In genomic region chr10:101840102-101840684, GRCh38 we compare ENCODE assay signal across 8 cellular contexts. TPM values are rescaled to one million over a fixed set of nuclear protein-coding genes. Genes with fewer than 3 reads are reported as not detected.
DNase-seq lines count a peak whose midpoint lies in the region; ATAC-seq and TF ChIP-seq lines count a peak whose summit lies in the region.

No MANE protein-coding gene starts in this region.

- H3K36me3 ChIP-seq in OCI-LY1 (ENCODE audit: insufficient read depth, low read length) (no peaks in the 10 kb centered on the region), neutrophil (no peaks in the 10 kb centered on the region)

- H3K36me3 Mint-ChIP-seq in effector memory CD8-positive, alpha-beta T cell (ENCODE audit: insufficient read depth), result peaks cover 20% of the 10 kb centered on the region

- peak; percentile 16 for ATAC-seq in effector memory CD8-positive, alpha-beta T cell (replicated peaks)

- peak overlapping the region; percentile 87 to 95 for H3K27ac Mint-ChIP-seq in effector memory CD8-positive, alpha-beta T cell

- no peaks in the 10 kb centered on the region for H3K27me3 Mint-ChIP-seq in effector memory CD8-positive, alpha-beta T cell

- no peaks in the 10 kb centered on the region for H3K9me3 ChIP-seq in OCI-LY1 (ENCODE audit: low read length)
- no peaks in the 10 kb centered on the region for H3K9me3 ChIP-seq in neutrophil

- H3K9ac ChIP-seq in OCI-LY1 (ENCODE audit: low read length), result peak overlapping the region; percentile 31; the same call in 1 of the 2 replicates

- H3K9me3 Mint-ChIP-seq in effector memory CD8-positive, alpha-beta T cell, result no peaks in the 10 kb centered on the region

- TF ChIP-seq CTCF in OCI-LY1 (IDR thresholded peaks at IDR 0.05; ENCODE audit: low read length) (no peak), neutrophil (IDR thresholded peaks at IDR 0.05) (peak; percentile 12)

- intact Hi-C loops in posterior vena cava (cut with DNase I), result loop anchor here (5.0 to 10.0 kb wide), 3 partner anchors 165 to 525 kb away; no protein-coding TSS in a partner anchor

- DNase-seq in NCI-H1105 treated with DMSO at 0.1 percent for 48 hours (lab: John Stamatoyannopoulos, UW), result peak; percentile 23
- DNase-seq in NCI-H1105 (lab: John Stamatoyannopoulos, UW), result no peak
- peak in 1 of 3 experiments; percentile 21 for DNase-seq in effector memory CD8-positive, alpha-beta T cell
- DNase-seq in posterior vena cava (ENCODE audit: low spot score), result no peak
- no peak for DNase-seq in cerebellar cortex (ENCODE audit: low spot score)
- no peak for DNase-seq in OCI-M1 (lab: John Stamatoyannopoulos, UW)

- no peaks in the 10 kb centered on the region for H3F3A ChIP-seq in OCI-LY1 (ENCODE audit: insufficient read depth, low read length)

- H3K4me1 ChIP-seq in OCI-LY1 (ENCODE audit: insufficient read depth, low read length, severe bottlenecking), result peaks cover 25% of the 10 kb centered on the region
- H3K4me1 ChIP-seq in neutrophil (ENCODE audit: control insufficient read depth in 1 of 2, insufficient read depth in 1 of 2, low read depth in 1 of 2, low read length in 1 of 2), result peaks cover 49 to 50% of the 10 kb centered on the region in 2 experiments

- no peak overlapping the region for H3K27ac ChIP-seq in OCI-LY1 (ENCODE audit: low read depth, low read length, poor library complexity, severe bottlenecking)
- no peak overlapping the region for H3K27ac ChIP-seq in neutrophil

- peak overlapping the region; percentile 88 to 93 for H3K4me3 Mint-ChIP-seq in effector memory CD8-positive, alpha-beta T cell

- H3K4me3 ChIP-seq in OCI-LY1 (ENCODE audit: low read depth, low read length, poor library complexity, severe bottlenecking) (peak overlapping the region; percentile 54), neutrophil (ENCODE audit: low read depth in 1 of 2, low read length in 1 of 2) (peak overlapping the region; percentile 57 to 69)

- H2AFZ ChIP-seq in OCI-LY1 (ENCODE audit: low read length), result no peak overlapping the region

- H3K27me3 ChIP-seq in OCI-LY1 (ENCODE audit: insufficient read depth, low read length) (no peaks in the 10 kb centered on the region), neutrophil (peaks cover 52% of the 10 kb centered on the region)

- no peaks in the 10 kb centered on the region for H3K79me2 ChIP-seq in OCI-LY1 (ENCODE audit: insufficient read depth, low read length)

- no peaks in the 10 kb centered on the region for H4K20me1 ChIP-seq in OCI-LY1 (ENCODE audit: insufficient read depth, low read length)

- peaks cover 45 to 47% of the 10 kb centered on the region in 2 donors for H3K4me1 Mint-ChIP-seq in effector memory CD8-positive, alpha-beta T cell (ENCODE audit: low read depth in 2 of 2)

- no peaks in the 10 kb centered on the region for H3K9me2 ChIP-seq in OCI-LY1 (ENCODE audit: low read depth, low read length)

- H3K4me2 ChIP-seq in OCI-LY1 (ENCODE audit: low read length), result peak overlapping the region; percentile 75

RNA-seq across cellular contexts. Expression of gene KCNIP2, which starts 3.4 kb away (rescaled TPM):
- total RNA-seq in posterior vena cava, result 1 to 10 TPM; 2.3 to 2.7 TPM

RNA-seq across cellular contexts. Expression of gene OGA, which starts 21.9 kb away (rescaled TPM):
- total RNA-seq in posterior vena cava, result 100 to 1,000 TPM in 1 of 2 donors, 10 to 100 TPM in 1; 87.7 to 125 TPM

RNA-seq across cellular contexts. Expression of gene NPM3, which starts 56.9 kb away (rescaled TPM):
- 10 to 100 TPM; 19.1 to 21.1 TPM for total RNA-seq in posterior vena cava
